Comparison of ENCODE assay signal across 26 cellular contexts in genomic region chr2:10983711-10984110, GRCh38.
DNase-seq lines count a peak whose midpoint lies in the region; ATAC-seq and TF ChIP-seq lines count a peak whose summit lies in the region.
"Had no signal": no experiment of that assay in that cellular context is flagged by ENCODE, and none has a peak within 500 bp of the region (broad histone marks: within the 10 kb centered on the region; RNA-seq: fewer than 3 reads in every experiment).

No MANE protein-coding gene starts in this region.

- peak overlapping the region in 3 of 5 experiments; percentile 55 to 91 (median 83) for H3K27ac Mint-ChIP-seq in brain
- H3K27ac Mint-ChIP-seq: T-helper 1 cell treated with Interleukin-12 subunit alpha and Interleukin-12 subunit beta and Interleukin-4 antibody, amounts not matched to agents 30 μg/mL and 1 μg/mL, for 36 hours had no signal

- H3K4me3 ChIP-seq in GM23248 (peak overlapping the region; percentile 8; the same call in 1 of the 2 replicates), left ventricle myocardium inferior (peak overlapping the region; percentile 40)
- H3K4me3 ChIP-seq: BLaER1 treated with 17β-estradiol and CSF1 and Interleukin-3, amounts not matched to agents 10 nM and 100 nM; cardiac muscle cell; HAP-1; uterus had no signal

- H3K27ac ChIP-seq in GM23248 (no peak overlapping the region), left ventricle myocardium inferior (replicated peaks) (peak overlapping the region; percentile 84)
- H3K27ac ChIP-seq: BLaER1 treated with 17β-estradiol and CSF1 and Interleukin-3, amounts not matched to agents 10 nM and 100 nM; cardiac muscle cell; epithelial cell of prostate; parathyroid adenoma; uterus had no signal

- intact Hi-C loops in left ventricle myocardium inferior (cut with micrococcal nuclease) (no loop called here), posterior vena cava (cut with DNase I) (no loop called here)

- 0 out of 2 replicates have a peak, but pooled peaks cover 8% of the 10 kb centered on the region for H3K27me3 ChIP-seq in GM23248 (replicated peaks; ENCODE audit: insufficient read depth)
- H3K27me3 ChIP-seq in left ventricle myocardium inferior (ENCODE audit: low read depth) = peaks cover 59% of the 10 kb centered on the region
- H3K27me3 ChIP-seq: BLaER1 treated with 17β-estradiol and CSF1 and Interleukin-3, amounts not matched to agents 10 nM and 100 nM; cardiac muscle cell; Peyer's patch; uterus had no signal

- no peaks in the 10 kb centered on the region for H3K27me3 Mint-ChIP-seq in brain

- no peaks in the 10 kb centered on the region for H3K79me2 ChIP-seq in GM23248 (ENCODE audit: insufficient read depth)
- H3K79me2 ChIP-seq: parathyroid adenoma had no signal

- no peak overlapping the region for H3K4me2 ChIP-seq in GM23248 (ENCODE audit: unreplicated experiment)
- H3K4me2 ChIP-seq: BLaER1 treated with 17β-estradiol and CSF1 and Interleukin-3, amounts not matched to agents 10 nM and 100 nM had no signal

- WGBS in GM23248 (ENCODE audit: low coverage in 1 of 2, low lambda C conversion rate in 2 of 2, missing lambda C conversion rate in 2 of 2), 2 experiments = 21 to 24% methylated on average over 11 to 12 of the region's 12 CpGs

- TF ChIP-seq CTCF in brain (conservative IDR thresholded peaks at IDR 0.05) = no peak
- TF ChIP-seq CTCF in left ventricle myocardium inferior (IDR thresholded peaks at IDR 0.05; ENCODE audit: borderline replicate concordance) = no peak

- H3K4me1 Mint-ChIP-seq in brain = peaks cover 52% of the 10 kb centered on the region

- ATAC-seq in GM19467 (IDR thresholded peaks at IDR 0.05; ENCODE audit: unreplicated experiment) (no peak), GM21825 (IDR thresholded peaks at IDR 0.05; ENCODE audit: unreplicated experiment) (no peak)

- H3K36me3 Mint-ChIP-seq in brain = no peaks in the 10 kb centered on the region

- H2AFZ ChIP-seq in GM23248 = peak overlapping the region; percentile 57; the same call in 1 of the 2 replicates
- H2AFZ ChIP-seq: parathyroid adenoma had no signal

- H3K9ac ChIP-seq in GM23248 = no peak overlapping the region
- H3K9ac ChIP-seq: BLaER1 treated with 17β-estradiol and CSF1 and Interleukin-3, amounts not matched to agents 10 nM and 100 nM; parathyroid adenoma had no signal

- H3K9me3 ChIP-seq in GM23248 (ENCODE audit: low read depth) (no peaks in the 10 kb centered on the region), left ventricle myocardium inferior (replicated peaks) (no peaks in the 10 kb centered on the region)
- H3K9me3 ChIP-seq: BLaER1 treated with 17β-estradiol and CSF1 and Interleukin-3, amounts not matched to agents 10 nM and 100 nM; Caco-2; HAP-1; Peyer's patch; uterus had no signal

- no peaks in the 10 kb centered on the region for H3K9me2 ChIP-seq in GM23248 (ENCODE audit: insufficient read depth)

- no peaks in the 10 kb centered on the region for H4K20me1 ChIP-seq in GM23248 (ENCODE audit: insufficient read depth)
- H4K20me1 ChIP-seq: BLaER1 treated with 17β-estradiol and CSF1 and Interleukin-3, amounts not matched to agents 10 nM and 100 nM had no signal

- no peaks in the 10 kb centered on the region for H3K4me1 ChIP-seq in GM23248 (ENCODE audit: insufficient read depth)
- H3K4me1 ChIP-seq in left ventricle myocardium inferior = peaks cover 14% of the 10 kb centered on the region
- H3K4me1 ChIP-seq: BLaER1 treated with 17β-estradiol and CSF1 and Interleukin-3, amounts not matched to agents 10 nM and 100 nM; Caco-2; HAP-1; parathyroid adenoma; Peyer's patch; uterus had no signal

- DNase-seq in GM23248 = no peak
- no peak for DNase-seq in left ventricle myocardium inferior
- DNase-seq in posterior vena cava (ENCODE audit: low spot score) = peak; percentile 49
- no peak for DNase-seq in central memory CD4-positive, alpha-beta T cell
- no peak for DNase-seq in AG08396 (ENCODE audit: low spot score)
- DNase-seq: ACHN; activated CD4-positive, alpha-beta T cell treated with anti-CD3 and anti-CD28 coated beads for 48 hours; activated naive CD4-positive, alpha-beta T cell treated with anti-CD3 and anti-CD28 coated beads, Interleukin-2, amount 50 U/mL, for 16 hours; Caco-2; DND-41; NCI-H1048; NCI-H1930; NCI-H526 treated with DMSO at 0.1 percent for 48 hours; nephron progenitor cell; stimulated activated CD4-positive, alpha-beta T cell treated with anti-CD3 and anti-CD28 coated beads, Interleukin-15, amount 100 ng/mL, for 24 hours; uterus had no signal

- peaks cover 0 to 3% (median 0%) of the 10 kb centered on the region in 5 experiments for H3K9me3 Mint-ChIP-seq in brain
- H3K9me3 Mint-ChIP-seq: nephron progenitor cell; T-helper 1 cell treated with Interleukin-12 subunit alpha and Interleukin-12 subunit beta and Interleukin-4 antibody, amounts not matched to agents 30 μg/mL and 1 μg/mL, for 36 hours had no signal

- no peaks in the 10 kb centered on the region for H3F3A ChIP-seq in GM23248 (ENCODE audit: insufficient read depth)

- in situ Hi-C loops in GM23248 (cut with MboI) = no loop called here

- H3K36me3 ChIP-seq in GM23248 (ENCODE audit: low read depth) (no peaks in the 10 kb centered on the region), left ventricle myocardium inferior (no peaks in the 10 kb centered on the region)
- H3K36me3 ChIP-seq: BLaER1 treated with 17β-estradiol and CSF1 and Interleukin-3, amounts not matched to agents 10 nM and 100 nM; cardiac muscle cell; HAP-1; Peyer's patch; uterus had no signal

- no peak overlapping the region for H3K4me3 Mint-ChIP-seq in brain
- H3K4me3 Mint-ChIP-seq: nephron progenitor cell; T-helper 1 cell treated with Interleukin-12 subunit alpha and Interleukin-12 subunit beta and Interleukin-4 antibody, amounts not matched to agents 30 μg/mL and 1 μg/mL, for 36 hours had no signal
